In genomic region chr12:12562585-12563245, GRCh38 we compare ENCODE assay signal across 8 cellular contexts.
DNase-seq lines count a peak whose midpoint lies in the region; ATAC-seq and TF ChIP-seq lines count a peak whose summit lies in the region.

Gene DUSP16 (minus strand): TSS chr12:12562863. CDS start chr12:12521098, 41,765 bp downstream.

- ATAC-seq in GM18873 (IDR thresholded peaks at IDR 0.05; ENCODE audit: low FRiP score, unreplicated experiment): peak; percentile 68
- ATAC-seq in HG03135 (IDR thresholded peaks at IDR 0.05; ENCODE audit: unreplicated experiment): peak; percentile 75

- TF ChIP-seq CTCF in AG09309 (IDR thresholded peaks at IDR 0.05; ENCODE audit: control insufficient read depth, insufficient read depth, low read depth, low read length, missing control alignments): no peak

- DNase-seq in AG09309 (ENCODE audit: low read depth) (peak; percentile 69), NCI-H2196 treated with DMSO at 0.1 percent for 48 hours (lab: John Stamatoyannopoulos, UW; ENCODE audit: unreplicated experiment) (peak; percentile 75), inferior parietal cortex (ENCODE audit: extremely low spot score) (peak; percentile 94), smooth muscle cell of the brain vasculature (ENCODE audit: low read depth, low spot score) (peak; percentile 77)
- peak; percentile 47 for DNase-seq in activated CD4-positive, CD25-positive, alpha-beta regulatory T cell treated with anti-CD3 and anti-CD28 coated beads, Interleukin-2, amount 50 U/mL, for 16 hours (ENCODE audit: low read depth, low spot score)
- DNase-seq in central memory CD4-positive, alpha-beta T cell: peak; percentile 90

- peak within 1 kb of the TSS; percentile 84 for H3K4me3 ChIP-seq in AG09309 (ENCODE audit: control insufficient read depth, low read depth, low read length)

Comparison
In these comparisons a context has a peak if more than half of its experiments do, and no peak if none do; other contexts are left out.
1. Peak in every context shown above with its lines: DNase-seq, ATAC-seq and H3K4me3 ChIP-seq.